1 cellular context compared by ENCODE assay signal in genomic region chr1:234540404-234540762, GRCh38.
TF ChIP-seq lines count a peak whose summit lies in the region.

No MANE protein-coding gene starts in this region.

TF ChIP-seq in H1, 55 proteins besides CTCF, POLR2A, EP300 and RAD21 (continued from another document):
- TF ChIP-seq NRF1 (IDR thresholded peaks at IDR 0.05; ENCODE audit: low read depth, low read length): no peak
- no peak for TF ChIP-seq ZNF274 (IDR thresholded peaks at IDR 0.05; ENCODE audit: borderline replicate concordance, extremely low read depth, low read length)
- TF ChIP-seq TCF12 (IDR thresholded peaks at IDR 0.05; ENCODE audit: low read depth, low read length): no peak
- no peak for TF ChIP-seq SRF (IDR thresholded peaks at IDR 0.05; ENCODE audit: low read depth, low read length)
